ENCODE assay signal across 18 cellular contexts in genomic region chr16:89430436-89431157, GRCh38. TPM values are rescaled to one million over a fixed set of nuclear protein-coding genes. Genes with fewer than 3 reads are reported as not detected.
A peak's percentile ranks its signal among the peaks of the same experiment; 100 is the strongest.
DNase-seq lines count a peak whose midpoint lies in the region; ATAC-seq, FAIRE-seq and TF ChIP-seq lines count a peak whose summit lies in the region.
"Had no signal": no experiment of that assay in that cellular context is flagged by ENCODE, and none has a peak within 500 bp of the region (broad histone marks: within the 10 kb centered on the region; RNA-seq: fewer than 3 reads in every experiment).

No MANE protein-coding gene starts in this region.

- CTCF ChIA-PET in HepG2 (lab: Yijun Ruan, JAX; ENCODE audit: low intra/inter-chr PET ratio, low total read pairs), result no interaction called here

- H3K9me3 ChIP-seq in HepG2 (ENCODE audit: low read length), result no peaks in the 10 kb centered on the region
- H3K9me3 ChIP-seq: prostate gland had no signal

- H3K4me1 Mint-ChIP-seq in activated T-helper 1 cell treated with anti-CD3 and anti-CD28 coated beads, Interleukin-12 subunit alpha, Interleukin-12 subunit beta, Interleukin-2, Interleukin-4 antibody, amounts not matched to agents 30 ng/mL and 10 ng/mL and 1 ng/mL, durations not matched to agents 14 hours and 24 hours and 36 hours (ENCODE audit: low read depth), result peaks cover 25% of the 10 kb centered on the region

- no peak for FAIRE-seq in HepG2 (lab: Jason Lieb, UNC)

- H3K27me3 Mint-ChIP-seq in activated T-helper 1 cell treated with anti-CD3 and anti-CD28 coated beads, Interleukin-12 subunit alpha, Interleukin-12 subunit beta, Interleukin-2, Interleukin-4 antibody, amounts not matched to agents 30 ng/mL and 10 ng/mL and 1 ng/mL, durations not matched to agents 14 hours and 24 hours and 36 hours (ENCODE audit: insufficient read depth), result no peaks in the 10 kb centered on the region
- H3K27me3 Mint-ChIP-seq: brain; effector memory CD8-positive, alpha-beta T cell had no signal

- POLR2A ChIA-PET in HepG2 (lab: Yijun Ruan, JAX), result interaction anchor here (1.0 kb wide), 1 partner anchor 8 kb away, joined by 5 read pairs; no protein-coding TSS in a partner anchor

- no peaks in the 10 kb centered on the region for H3K27me3 ChIP-seq in HepG2 (ENCODE audit: control insufficient read depth in 1 of 2, insufficient read depth in 2 of 2, low read length in 2 of 2)

- peaks cover 85% of the 10 kb centered on the region for H4K20me1 ChIP-seq in HepG2 (ENCODE audit: insufficient read depth, low read length)

- WGBS in HepG2 (ENCODE audit: low lambda C conversion rate), result 41% methylated on average over 19 of the region's 19 CpGs

- no peak for TF ChIP-seq EP300 in HepG2 (IDR thresholded peaks at IDR 0.05; ENCODE audit: low read depth in 2 of 2, low read length in 2 of 2)
- TF ChIP-seq EP300 in HepG2 (CRISPR knock-in tag; IDR thresholded peaks at IDR 0.05; ENCODE audit: borderline replicate concordance), result no peak

- peak overlapping the region; percentile 40 for H3K27ac Mint-ChIP-seq in activated T-helper 1 cell treated with anti-CD3 and anti-CD28 coated beads, Interleukin-12 subunit alpha, Interleukin-12 subunit beta, Interleukin-2, Interleukin-4 antibody, amounts not matched to agents 30 ng/mL and 10 ng/mL and 1 ng/mL, durations not matched to agents 14 hours and 24 hours and 36 hours
- H3K27ac Mint-ChIP-seq: brain; effector memory CD8-positive, alpha-beta T cell; T-helper 1 cell treated with Interleukin-12 subunit alpha and Interleukin-12 subunit beta and Interleukin-4 antibody, amounts not matched to agents 30 μg/mL and 1 μg/mL, for 36 hours had no signal

- peak overlapping the region in 1 of 3 experiments; percentile 45; a peak in 1 of 6 replicates for H3K4me3 ChIP-seq in HepG2 (replicated peaks in 1 of 3; ENCODE audit: insufficient read depth in 1 of 3, low read depth in 2 of 3, low read length in 3 of 3)
- H3K4me3 ChIP-seq: prostate gland had no signal

- H3K36me3 ChIP-seq in HepG2 (replicated peaks in 1 of 2; ENCODE audit: control insufficient read depth in 1 of 2, insufficient read depth in 2 of 2, low read length in 2 of 2), result peaks cover 11 to 20% of the 10 kb centered on the region in 2 experiments; a peak in 4 of 5 replicates
- H3K36me3 ChIP-seq: prostate gland had no signal

- TF ChIP-seq CTCF in HepG2 (CRISPR knock-in tag; IDR thresholded peaks at IDR 0.05), result no peak

- H3K4me1 ChIP-seq in HepG2 (ENCODE audit: insufficient read depth, low read length), result peaks cover 65% of the 10 kb centered on the region

- H3K4me3 Mint-ChIP-seq in activated T-helper 1 cell treated with anti-CD3 and anti-CD28 coated beads, Interleukin-12 subunit alpha, Interleukin-12 subunit beta, Interleukin-2, Interleukin-4 antibody, amounts not matched to agents 30 ng/mL and 10 ng/mL and 1 ng/mL, durations not matched to agents 14 hours and 24 hours and 36 hours, result no peak overlapping the region
- H3K4me3 Mint-ChIP-seq: brain; CD14-positive monocyte; effector memory CD8-positive, alpha-beta T cell; T-helper 1 cell treated with Interleukin-12 subunit alpha and Interleukin-12 subunit beta and Interleukin-4 antibody, amounts not matched to agents 30 μg/mL and 1 μg/mL, for 36 hours had no signal

- TF ChIP-seq RAD21 in HepG2 (CRISPR knock-in tag; IDR thresholded peaks at IDR 0.05), result no peak

- TF ChIP-seq POLR2A in HepG2 (IDR thresholded peaks at IDR 0.05; ENCODE audit: insufficient read depth in 1 of 2, low read depth in 2 of 2, low read length in 2 of 2) (no peak), GM18505 (IDR thresholded peaks at IDR 0.05; ENCODE audit: borderline replicate concordance, extremely low read depth, insufficient read depth, insufficient read length) (no peak)

- BruUV-seq in HepG2 (replicated peaks; lab: Mats Ljungman, UMichigan), result no TSS peak

- peak overlapping the region; percentile 75 for H3K4me2 ChIP-seq in HepG2 (ENCODE audit: low read depth, low read length)

- peak overlapping the region; percentile 14; the same call in 1 of the 2 replicates for H3K9ac ChIP-seq in HepG2 (ENCODE audit: insufficient read depth, low read depth, low read length)

- in situ Hi-C loops in HepG2 (cut with HindIII; ENCODE audit: extremely low pct_ligation_motif_present, low pct_unique_long_range_greater_than_20kb), result no loop called here

- no peaks in the 10 kb centered on the region for H3K9me3 Mint-ChIP-seq in activated T-helper 1 cell treated with anti-CD3 and anti-CD28 coated beads, Interleukin-12 subunit alpha, Interleukin-12 subunit beta, Interleukin-2, Interleukin-4 antibody, amounts not matched to agents 30 ng/mL and 10 ng/mL and 1 ng/mL, durations not matched to agents 14 hours and 24 hours and 36 hours
- H3K9me3 Mint-ChIP-seq: effector memory CD8-positive, alpha-beta T cell; T-helper 1 cell treated with Interleukin-12 subunit alpha and Interleukin-12 subunit beta and Interleukin-4 antibody, amounts not matched to agents 30 μg/mL and 1 μg/mL, for 36 hours had no signal

- peak; percentile 6 for ATAC-seq in Right ventricle myocardium superior (ENCODE audit: poor library complexity)
- ATAC-seq in left ventricle myocardium superior, result no peak
- ATAC-seq in HepG2, result peak; percentile 72
- no peak for ATAC-seq in GM18505 (IDR thresholded peaks at IDR 0.05; ENCODE audit: unreplicated experiment)
- ATAC-seq in HG02852 (IDR thresholded peaks at IDR 0.05; ENCODE audit: unreplicated experiment), result no peak
- no peak for ATAC-seq in GM21381 (IDR thresholded peaks at IDR 0.05; ENCODE audit: unreplicated experiment)
- ATAC-seq: effector memory CD8-positive, alpha-beta T cell; Panc1 had no signal

- H2AFZ ChIP-seq in HepG2 (ENCODE audit: low read length), result no peak overlapping the region

- H3K27ac ChIP-seq in HepG2 (ENCODE audit: extremely low read length, insufficient read depth, low read length), result peak overlapping the region; percentile 45

- peaks cover 82% of the 10 kb centered on the region for H3K79me2 ChIP-seq in HepG2 (ENCODE audit: insufficient read depth, low read length)

- H3K36me3 Mint-ChIP-seq in activated T-helper 1 cell treated with anti-CD3 and anti-CD28 coated beads, Interleukin-12 subunit alpha, Interleukin-12 subunit beta, Interleukin-2, Interleukin-4 antibody, amounts not matched to agents 30 ng/mL and 10 ng/mL and 1 ng/mL, durations not matched to agents 14 hours and 24 hours and 36 hours (ENCODE audit: low read depth), result peaks cover 17% of the 10 kb centered on the region

- intact Hi-C loops in Right ventricle myocardium superior (cut with DNase I), result no loop called here
- intact Hi-C loops in left ventricle myocardium superior (cut with micrococcal nuclease), result no loop called here
- intact Hi-C loops in activated T-helper 1 cell treated with anti-CD3 and anti-CD28 coated beads, Interleukin-12 subunit alpha, Interleukin-12 subunit beta, Interleukin-2, Interleukin-4 antibody, amounts not matched to agents 30 ng/mL and 10 ng/mL and 1 ng/mL, durations not matched to agents 14 hours and 24 hours and 36 hours (cut with micrococcal nuclease), result no loop called here
- intact Hi-C loops in HepG2 (cut with micrococcal nuclease; ENCODE audit: unreplicated experiment), result no loop called here
- intact Hi-C loops in cardiac septum (cut with DNase I), result no loop called here

- DNase-seq in Right ventricle myocardium superior (no peak), left ventricle myocardium superior (no peak), HepG2 (ENCODE audit: low spot score) (peak; percentile 77), cardiac septum (ENCODE audit: low spot score) (no peak)
- no peak for DNase-seq in activated T-helper 1 cell treated with anti-CD3 and anti-CD28 coated beads, Interleukin-12 subunit alpha, Interleukin-12 subunit beta, Interleukin-2, Interleukin-4 antibody, amounts not matched to agents 30 ng/mL and 10 ng/mL and 1 ng/mL, durations not matched to agents 14 hours and 24 hours and 36 hours (ENCODE audit: low spot score)
- DNase-seq: activated CD4-positive, alpha-beta T cell treated with anti-CD3 and anti-CD28 coated beads for 48 hours; activated effector memory CD4-positive, alpha-beta T cell treated with anti-CD3 and anti-CD28 coated beads, Interleukin-2, amount 50 U/mL, for 16 hours; effector memory CD8-positive, alpha-beta T cell; GF-D8; islet precursor cell had no signal

TF ChIP-seq in HepG2, 621 proteins besides CTCF, POLR2A, EP300 and RAD21 (continues in another document):
- TF ChIP-seq ZNF816 (CRISPR knock-in tag; IDR thresholded peaks at IDR 0.05; ENCODE audit: borderline replicate concordance) (no peak), RXRA (CRISPR knock-in tag; IDR thresholded peaks at IDR 0.05) (peak; percentile 70; the same call in 1 of the 2 replicates), BCL6 (CRISPR knock-in tag; IDR thresholded peaks at IDR 0.05) (0 out of 2 replicates have a peak, but pooled peaks have one; percentile 28)

RNA-seq across cellular contexts. Expression of gene ANKRD11, which starts 59.8 kb away (rescaled TPM):
- 64.9 TPM for total RNA-seq in Right ventricle myocardium superior
- total RNA-seq in left ventricle myocardium superior, result 75.2 TPM
- 176 and 179 TPM in 2 replicates for total RNA-seq in activated T-helper 1 cell treated with anti-CD3 and anti-CD28 coated beads, Interleukin-12 subunit alpha, Interleukin-12 subunit beta, Interleukin-2, Interleukin-4 antibody, amounts not matched to agents 30 ng/mL and 10 ng/mL and 1 ng/mL, durations not matched to agents 14 hours and 24 hours and 36 hours
- 21.4 and 24.4 TPM in 2 replicates for total RNA-seq in HepG2 (2016; rRNA removed; fragmentation: Illumina TruSeq; extraction: Trizol)
- total RNA-seq in HepG2 (2016; cell fraction: cytosol; rRNA removed; fragmentation: Illumina TruSeq; extraction: Trizol; ENCODE audit: low read depth), result 54.2 and 55.2 TPM in 2 replicates
- 17.9 and 22.3 TPM in 2 replicates for total RNA-seq in HepG2 (2016; cell fraction: insoluble cytoplasmic fraction; rRNA removed; fragmentation: Illumina TruSeq; extraction: Trizol)
- total RNA-seq in HepG2 (2016; cell fraction: membrane; rRNA removed; fragmentation: Illumina TruSeq; extraction: Trizol), result 22.4 and 27.0 TPM in 2 replicates
- total RNA-seq in HepG2 (2016; cell fraction: nucleus; rRNA removed; fragmentation: Illumina TruSeq; extraction: Trizol), result 48.5 and 63.5 TPM in 2 replicates
- 38.4 and 42.3 TPM in 2 replicates for polyA plus RNA-seq in HepG2 (2011; rRNA removed)
- 31.1 and 36.3 TPM in 2 replicates for polyA plus RNA-seq in HepG2 (2011; cell fraction: cytosol; rRNA removed)
- polyA plus RNA-seq in HepG2 (2011; cell fraction: nucleus; rRNA removed), result 155 and 191 TPM in 2 replicates
- 78.6 and 89.8 TPM in 2 replicates for polyA plus RNA-seq in HepG2 (2012)
- polyA plus RNA-seq in HepG2 (2016; cell fraction: cytosol; fragmentation: Illumina TruSeq; extraction: Trizol; ENCODE audit: low read depth), result 10.6 and 13.9 TPM in 2 replicates
- polyA plus RNA-seq in HepG2 (2016; cell fraction: insoluble cytoplasmic fraction; fragmentation: Illumina TruSeq; extraction: Trizol; ENCODE audit: low read depth), result 35.2 and 50.6 TPM in 2 replicates
- polyA plus RNA-seq in HepG2 (2016; cell fraction: membrane; fragmentation: Illumina TruSeq; extraction: Trizol; ENCODE audit: low read depth), result 29.5 and 30.6 TPM in 2 replicates
- polyA plus RNA-seq in HepG2 (2016; cell fraction: nucleus; fragmentation: Illumina TruSeq; extraction: Trizol; ENCODE audit: insufficient read depth, low read depth), result 190 and 216 TPM in 2 replicates
- 38.6 and 64.5 TPM in 2 replicates for polyA minus RNA-seq in HepG2 (2011; rRNA and poly(A)+ RNA removed; ENCODE audit: low replicate concordance)
- 32.5 and 37.0 TPM in 2 replicates for polyA minus RNA-seq in HepG2 (2011; cell fraction: cytosol; rRNA and poly(A)+ RNA removed)
- polyA minus RNA-seq in HepG2 (2011; cell fraction: nucleus; rRNA and poly(A)+ RNA removed), result 104 and 109 TPM in 2 replicates
- 77.9 TPM for total RNA-seq in cardiac septum

Comparison
In these comparisons a context has a peak if more than half of its experiments do, and no peak if none do; other contexts are left out.
1. ATAC-seq: peak in Right ventricle myocardium superior (single experiment) and HepG2 (single experiment); none in left ventricle myocardium superior (single experiment), GM18505 (single experiment), HG02852 (single experiment) and GM21381 (single experiment).